8 cellular contexts compared by ENCODE assay signal in the genomic region with DNA sequence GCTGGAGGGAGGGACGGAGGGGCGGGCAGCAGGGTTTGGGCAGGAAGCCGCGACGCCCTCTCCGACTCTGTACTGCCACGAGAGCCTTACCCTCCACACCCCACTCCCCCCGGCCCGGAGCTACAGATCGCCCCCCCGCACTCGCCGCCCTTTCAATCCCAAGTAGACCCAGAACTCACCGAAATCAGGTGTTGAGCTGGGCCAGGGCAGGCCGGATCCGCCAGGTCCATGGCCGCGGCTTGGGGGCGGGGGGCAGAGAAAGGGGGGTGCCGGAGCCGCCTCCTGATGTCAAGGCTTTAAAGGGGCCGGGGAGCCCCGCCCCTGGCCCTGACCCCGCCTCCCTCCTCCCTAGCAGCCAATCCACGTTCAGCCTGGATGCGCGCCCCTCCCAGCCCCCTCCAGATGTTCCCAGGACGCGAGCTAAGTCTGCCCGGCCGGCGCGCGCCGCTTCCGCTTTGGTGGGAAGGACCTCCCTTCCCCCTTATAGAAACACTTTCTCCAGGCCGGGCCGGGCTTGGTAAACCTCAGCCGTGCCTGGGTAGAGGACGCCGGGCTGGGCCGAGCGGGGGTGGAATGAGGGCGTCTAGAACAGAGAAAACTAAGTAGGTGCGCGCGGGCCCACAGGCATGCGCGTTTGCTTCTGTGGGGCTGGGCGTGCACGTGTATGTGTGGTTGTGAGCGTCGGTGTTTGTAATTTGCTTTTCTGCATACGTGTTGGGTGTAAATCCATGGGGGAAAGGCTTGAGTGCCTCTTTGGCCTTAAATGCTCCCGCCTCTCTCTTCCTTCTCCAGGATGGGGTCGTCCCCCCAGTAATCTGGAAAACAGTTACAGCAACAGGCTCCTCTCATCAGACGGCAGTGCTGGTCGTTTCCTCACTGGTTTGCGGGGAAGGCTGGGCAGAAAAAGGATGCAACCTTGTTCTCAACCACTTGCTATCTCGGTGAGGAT. TPM values are rescaled to one million over a fixed set of nuclear protein-coding genes. Genes with fewer than 3 reads are reported as not detected.
DNase-seq lines count a peak whose midpoint lies in the region; ATAC-seq lines count a peak whose summit lies in the region.

A gene with protein sequence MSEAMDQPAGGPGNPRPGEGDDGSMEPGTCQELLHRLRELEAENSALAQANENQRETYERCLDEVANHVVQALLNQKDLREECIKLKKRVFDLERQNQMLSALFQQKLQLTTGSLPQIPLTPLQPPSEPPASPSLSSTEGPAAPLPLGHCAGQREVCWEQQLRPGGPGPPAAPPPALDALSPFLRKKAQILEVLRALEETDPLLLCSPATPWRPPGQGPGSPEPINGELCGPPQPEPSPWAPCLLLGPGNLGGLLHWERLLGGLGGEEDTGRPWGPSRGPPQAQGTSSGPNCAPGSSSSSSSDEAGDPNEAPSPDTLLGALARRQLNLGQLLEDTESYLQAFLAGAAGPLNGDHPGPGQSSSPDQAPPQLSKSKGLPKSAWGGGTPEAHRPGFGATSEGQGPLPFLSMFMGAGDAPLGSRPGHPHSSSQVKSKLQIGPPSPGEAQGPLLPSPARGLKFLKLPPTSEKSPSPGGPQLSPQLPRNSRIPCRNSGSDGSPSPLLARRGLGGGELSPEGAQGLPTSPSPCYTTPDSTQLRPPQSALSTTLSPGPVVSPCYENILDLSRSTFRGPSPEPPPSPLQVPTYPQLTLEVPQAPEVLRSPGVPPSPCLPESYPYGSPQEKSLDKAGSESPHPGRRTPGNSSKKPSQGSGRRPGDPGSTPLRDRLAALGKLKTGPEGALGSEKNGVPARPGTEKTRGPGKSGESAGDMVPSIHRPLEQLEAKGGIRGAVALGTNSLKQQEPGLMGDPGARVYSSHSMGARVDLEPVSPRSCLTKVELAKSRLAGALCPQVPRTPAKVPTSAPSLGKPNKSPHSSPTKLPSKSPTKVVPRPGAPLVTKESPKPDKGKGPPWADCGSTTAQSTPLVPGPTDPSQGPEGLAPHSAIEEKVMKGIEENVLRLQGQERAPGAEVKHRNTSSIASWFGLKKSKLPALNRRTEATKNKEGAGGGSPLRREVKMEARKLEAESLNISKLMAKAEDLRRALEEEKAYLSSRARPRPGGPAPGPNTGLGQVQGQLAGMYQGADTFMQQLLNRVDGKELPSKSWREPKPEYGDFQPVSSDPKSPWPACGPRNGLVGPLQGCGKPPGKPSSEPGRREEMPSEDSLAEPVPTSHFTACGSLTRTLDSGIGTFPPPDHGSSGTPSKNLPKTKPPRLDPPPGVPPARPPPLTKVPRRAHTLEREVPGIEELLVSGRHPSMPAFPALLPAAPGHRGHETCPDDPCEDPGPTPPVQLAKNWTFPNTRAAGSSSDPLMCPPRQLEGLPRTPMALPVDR (N-terminal part only) (minus strand): TSS at position 271 of the 949 bp plus-strand sequence. CDS start 24,369 bp downstream, outside the sequence.

- CTCF ChIA-PET in CD8-positive, alpha-beta memory T cell (lab: Charles Lee) = interaction anchor here (1.1 to 4.4 kb wide), 5 partner anchors 8 to 87 kb away, joined by 3 to 44 read pairs (median 7); partner anchors contain the start of genes BCDIN3D and TMBIM6

- peak within 1 kb of the TSS in 1 of 2 experiments; percentile 98 for H3K23ac ChIP-seq in mesenchymal stem cell (ENCODE audit: low read length in 2 of 2)

- H2BK15ac ChIP-seq in mesenchymal stem cell (ENCODE audit: low read depth, poor library complexity, severe bottlenecking) = peak within 1 kb of the TSS; percentile 90

- no peaks in the 10 kb centered on the region for H3K9me3 Mint-ChIP-seq in CD8-positive, alpha-beta memory T cell
- H3K9me3 Mint-ChIP-seq in effector memory CD8-positive, alpha-beta T cell = no peaks in the 10 kb centered on the region

- H3K36me3 Mint-ChIP-seq in CD8-positive, alpha-beta memory T cell = peaks cover 0 to 3% (median 0%) of the 10 kb centered on the region in 3 donors
- H3K36me3 Mint-ChIP-seq in effector memory CD8-positive, alpha-beta T cell (ENCODE audit: insufficient read depth) = peaks cover 10% of the 10 kb centered on the region

- H3K27ac ChIP-seq in CD8-positive, alpha-beta memory T cell (ENCODE audit: low read depth, low read length) = peak within 1 kb of the TSS; percentile 66
- H3K27ac ChIP-seq in mesenchymal stem cell (ENCODE audit: low read length, poor library complexity, severe bottlenecking) = peak within 1 kb of the TSS; percentile 99

- ATAC-seq in GM19468 (IDR thresholded peaks at IDR 0.05; ENCODE audit: extremely low read depth, unreplicated experiment) = peak; percentile 45
- peak; percentile 89 for ATAC-seq in effector memory CD8-positive, alpha-beta T cell (replicated peaks)

- peak within 1 kb of the TSS; percentile 92 to 99 (median 97) for H3K4me3 Mint-ChIP-seq in CD8-positive, alpha-beta memory T cell
- H3K4me3 Mint-ChIP-seq in effector memory CD8-positive, alpha-beta T cell = peak within 1 kb of the TSS; percentile 79 to 84

- H4K91ac ChIP-seq in mesenchymal stem cell (ENCODE audit: low read length) = peak within 1 kb of the TSS; percentile 84

- no peaks in the 10 kb centered on the region for H3K27me3 ChIP-seq in CD8-positive, alpha-beta memory T cell (ENCODE audit: insufficient read depth, low read length, poor library complexity, severe bottlenecking)
- no peaks in the 10 kb centered on the region for H3K27me3 ChIP-seq in mesenchymal stem cell (ENCODE audit: control insufficient read depth in 1 of 2, insufficient read depth in 1 of 2, low read length in 2 of 2)

- peak within 1 kb of the TSS; percentile 37 to 91 for H2BK12ac ChIP-seq in mesenchymal stem cell (ENCODE audit: low read length in 2 of 2)

- peak within 1 kb of the TSS; percentile 96 for H3K18ac ChIP-seq in mesenchymal stem cell (ENCODE audit: low read depth in 1 of 2, low read length in 2 of 2)

- peak within 1 kb of the TSS; percentile 72 for H4K8ac ChIP-seq in mesenchymal stem cell (ENCODE audit: low read length)

- H3K4me1 Mint-ChIP-seq in CD8-positive, alpha-beta memory T cell = peaks cover 29 to 35% (median 35%) of the 10 kb centered on the region in 3 donors
- peaks cover 17 to 25% of the 10 kb centered on the region in 2 donors for H3K4me1 Mint-ChIP-seq in effector memory CD8-positive, alpha-beta T cell (ENCODE audit: low read depth in 2 of 2)

- DNase-seq in CD8-positive, alpha-beta memory T cell = peak; percentile 92 to 96 (median 93)
- DNase-seq in HT-29 (ENCODE audit: low spot score) (peak; percentile 95), mesenchymal stem cell (peak; percentile 98)
- DNase-seq in NK-92 treated with Interleukin-12 subunit alpha and Interleukin-12 subunit beta, amount 100 ng/mL, for 24 hours (lab: John Stamatoyannopoulos, UW) = peak; percentile 68
- peak; percentile 85 to 89 (median 86) for DNase-seq in activated CD8-positive, alpha-beta memory T cell treated with anti-CD3 and anti-CD28 coated beads for 48 hours (ENCODE audit: low read depth in 2 of 3, low spot score in 2 of 3)
- peak; percentile 91 for DNase-seq in effector memory CD8-positive, alpha-beta T cell
- peak; percentile 87 for DNase-seq in stimulated activated CD8-positive, alpha-beta memory T cell treated with anti-CD3 and anti-CD28 coated beads, Interleukin-12 subunit alpha, Interleukin-12 subunit beta, amount 100 ng/mL, for 24 hours (ENCODE audit: extremely low read depth)

- peak within 1 kb of the TSS in 1 of 2 experiments; percentile 94 for H3K14ac ChIP-seq in mesenchymal stem cell (ENCODE audit: low read length in 2 of 2)

- no peaks in the 10 kb centered on the region for H3K36me3 ChIP-seq in CD8-positive, alpha-beta memory T cell (ENCODE audit: insufficient read depth, low read length)
- peaks cover 0 to 17% of the 10 kb centered on the region in 2 experiments for H3K36me3 ChIP-seq in mesenchymal stem cell (ENCODE audit: control insufficient read depth in 1 of 2, insufficient read depth in 2 of 2, low read depth in 1 of 2, low read length in 2 of 2)

- POLR2A ChIA-PET in CD8-positive, alpha-beta memory T cell (lab: Charles Lee) = interaction anchor here (0.6 to 1.4 kb wide), 7 partner anchors 10 to 197 kb away, joined by 4 to 11 read pairs (median 5); partner anchors contain the start of genes BCDIN3D and TMBIM6

- peak within 1 kb of the TSS; percentile 84 for H3K4me2 ChIP-seq in mesenchymal stem cell (ENCODE audit: low read length, poor library complexity, severe bottlenecking)

- H3K27ac Mint-ChIP-seq in CD8-positive, alpha-beta memory T cell = peak within 1 kb of the TSS; percentile 81 to 97 (median 92)
- H3K27ac Mint-ChIP-seq in effector memory CD8-positive, alpha-beta T cell = peak within 1 kb of the TSS; percentile 22 to 86

- peak within 1 kb of the TSS; percentile 90 for H2BK5ac ChIP-seq in mesenchymal stem cell (ENCODE audit: low read depth, low read length, poor library complexity, severe bottlenecking)

- peaks cover 0 to 3% of the 10 kb centered on the region in 2 donors for H3K27me3 Mint-ChIP-seq in CD8-positive, alpha-beta memory T cell
- peaks cover 0 to 8% of the 10 kb centered on the region in 2 donors for H3K27me3 Mint-ChIP-seq in effector memory CD8-positive, alpha-beta T cell

- H3K9me3 ChIP-seq in CD8-positive, alpha-beta memory T cell (ENCODE audit: low read length) = no peaks in the 10 kb centered on the region
- H3K9me3 ChIP-seq in mesenchymal stem cell (ENCODE audit: control insufficient read depth, low read length) = no peaks in the 10 kb centered on the region

- H3K79me1 ChIP-seq in mesenchymal stem cell (replicated peaks; ENCODE audit: low read length, poor library complexity, severe bottlenecking) = peaks cover 2% of the 10 kb centered on the region

- H2BK120ac ChIP-seq in mesenchymal stem cell (ENCODE audit: low read depth, low read length) = peak within 1 kb of the TSS; percentile 73

- H2AFZ ChIP-seq in mesenchymal stem cell (ENCODE audit: low read depth, low read length) = peak within 1 kb of the TSS; percentile 83

- peak within 1 kb of the TSS; percentile 58 to 81 for H3K4ac ChIP-seq in mesenchymal stem cell (ENCODE audit: low read depth in 1 of 2, low read length in 2 of 2)

- H2AK5ac ChIP-seq in mesenchymal stem cell (ENCODE audit: low read length, severe bottlenecking) = peak within 1 kb of the TSS; percentile 76

- H3K4me3 ChIP-seq in CD8-positive, alpha-beta memory T cell (ENCODE audit: low read length) = peak within 1 kb of the TSS; percentile 69
- H3K4me3 ChIP-seq in mesenchymal stem cell (ENCODE audit: insufficient read depth in 1 of 2, low read depth in 1 of 2, low read length in 2 of 2) = peak within 1 kb of the TSS; percentile 87 to 92

- H3K4me1 ChIP-seq in CD8-positive, alpha-beta memory T cell (ENCODE audit: insufficient read depth, low read length) = peaks cover 16% of the 10 kb centered on the region
- H3K4me1 ChIP-seq in mesenchymal stem cell (ENCODE audit: control insufficient read depth, insufficient read depth, low read depth, low read length) = peaks cover 30% of the 10 kb centered on the region

- under 1% methylated on average over 46 of the region's 60 CpGs for WGBS in mesenchymal stem cell

- H3K9ac ChIP-seq in mesenchymal stem cell (ENCODE audit: low read length) = peak within 1 kb of the TSS; percentile 93

RNA-seq across cellular contexts. Expression of the gene that starts here (rescaled TPM):
- 1 to 10 TPM; 4.8 to 5.5 TPM for total RNA-seq in CD8-positive, alpha-beta memory T cell
- polyA plus RNA-seq in CD8-positive, alpha-beta memory T cell = 4.3 TPM
- total RNA-seq in HT-29 (2014; rRNA removed; shearing (Covaris generic)) = 16.4 and 19.3 TPM in 2 replicates
- polyA plus RNA-seq in mesenchymal stem cell (2013, experiment 1 of 2) = 23.5 TPM
- 22.0 TPM for polyA plus RNA-seq in mesenchymal stem cell (2013, experiment 2 of 2)

Comparison
In these comparisons a context has a peak if more than half of its experiments do, and no peak if none do; other contexts are left out.
1. Peak in every context shown above with its lines: DNase-seq, ATAC-seq, H3K4me3 ChIP-seq and H3K27ac ChIP-seq.